In the genomic region with DNA sequence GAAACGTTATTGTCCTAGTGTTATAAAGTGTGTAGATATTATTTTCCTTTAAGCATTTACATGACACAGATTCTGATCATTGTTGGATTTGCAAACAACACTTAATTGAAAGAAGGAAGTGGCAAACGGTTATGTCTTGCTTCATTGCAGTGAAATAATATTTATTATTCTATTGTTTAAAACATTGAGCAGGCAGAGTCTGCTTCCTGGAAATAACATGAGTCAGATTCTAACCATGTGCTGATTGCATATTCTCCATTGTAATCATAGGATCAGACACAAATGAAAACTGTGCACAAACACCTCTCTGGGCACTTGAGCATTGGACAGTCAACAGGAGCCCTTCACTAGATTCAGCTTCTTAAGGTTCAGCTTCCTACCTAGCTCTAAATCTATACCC, we compare ENCODE assay signal across 1 cellular context.
TF ChIP-seq lines count a peak whose summit lies in the region.

No MANE protein-coding gene starts in this region.

TF ChIP-seq in HepG2, 621 proteins besides CTCF, POLR2A, EP300 and RAD21:
- TF ChIP-seq IRX3 (CRISPR knock-in tag; IDR thresholded peaks at IDR 0.05; ENCODE audit: borderline replicate concordance, low read depth) (no peak), KLF9 (CRISPR knock-in tag; IDR thresholded peaks at IDR 0.05; ENCODE audit: low read depth) (no peak), KDM5B (CRISPR knock-in tag; IDR thresholded peaks at IDR 0.05; ENCODE audit: borderline replicate concordance) (no peak), SRSF1 (optimal IDR thresholded peaks at IDR 0.05; ENCODE audit: low read depth, low read length) (no peak)
- TF ChIP-seq, protein P1, sequence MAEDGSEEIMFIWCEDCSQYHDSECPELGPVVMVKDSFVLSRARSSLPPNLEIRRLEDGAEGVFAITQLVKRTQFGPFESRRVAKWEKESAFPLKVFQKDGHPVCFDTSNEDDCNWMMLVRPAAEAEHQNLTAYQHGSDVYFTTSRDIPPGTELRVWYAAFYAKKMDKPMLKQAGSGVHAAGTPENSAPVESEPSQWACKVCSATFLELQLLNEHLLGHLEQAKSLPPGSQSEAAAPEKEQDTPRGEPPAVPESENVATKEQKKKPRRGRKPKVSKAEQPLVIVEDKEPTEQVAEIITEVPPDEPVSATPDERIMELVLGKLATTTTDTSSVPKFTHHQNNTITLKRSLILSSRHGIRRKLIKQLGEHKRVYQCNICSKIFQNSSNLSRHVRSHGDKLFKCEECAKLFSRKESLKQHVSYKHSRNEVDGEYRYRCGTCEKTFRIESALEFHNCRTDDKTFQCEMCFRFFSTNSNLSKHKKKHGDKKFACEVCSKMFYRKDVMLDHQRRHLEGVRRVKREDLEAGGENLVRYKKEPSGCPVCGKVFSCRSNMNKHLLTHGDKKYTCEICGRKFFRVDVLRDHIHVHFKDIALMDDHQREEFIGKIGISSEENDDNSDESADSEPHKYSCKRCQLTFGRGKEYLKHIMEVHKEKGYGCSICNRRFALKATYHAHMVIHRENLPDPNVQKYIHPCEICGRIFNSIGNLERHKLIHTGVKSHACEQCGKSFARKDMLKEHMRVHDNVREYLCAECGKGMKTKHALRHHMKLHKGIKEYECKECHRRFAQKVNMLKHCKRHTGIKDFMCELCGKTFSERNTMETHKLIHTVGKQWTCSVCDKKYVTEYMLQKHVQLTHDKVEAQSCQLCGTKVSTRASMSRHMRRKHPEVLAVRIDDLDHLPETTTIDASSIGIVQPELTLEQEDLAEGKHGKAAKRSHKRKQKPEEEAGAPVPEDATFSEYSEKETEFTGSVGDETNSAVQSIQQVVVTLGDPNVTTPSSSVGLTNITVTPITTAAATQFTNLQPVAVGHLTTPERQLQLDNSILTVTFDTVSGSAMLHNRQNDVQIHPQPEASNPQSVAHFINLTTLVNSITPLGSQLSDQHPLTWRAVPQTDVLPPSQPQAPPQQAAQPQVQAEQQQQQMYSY (CRISPR knock-in tag; IDR thresholded peaks at IDR 0.05), result no peak
